20 cellular contexts compared by ENCODE assay signal in genomic region chr20:63577317-63577894, GRCh38. TPM values are rescaled to one million over a fixed set of nuclear protein-coding genes. Genes with fewer than 3 reads are reported as not detected.
DNase-seq lines count a peak whose midpoint lies in the region; ATAC-seq, FAIRE-seq and TF ChIP-seq lines count a peak whose summit lies in the region.
"Had no signal": no experiment of that assay in that cellular context is flagged by ENCODE, and none has a peak within 500 bp of the region (broad histone marks: within the 10 kb centered on the region; RNA-seq: fewer than 3 reads in every experiment).

No MANE protein-coding gene starts in this region.

- peaks cover 9% of the 10 kb centered on the region for H4K20me1 ChIP-seq in astrocyte (ENCODE audit: insufficient read depth, low read length)

- ATAC-seq in T-cell (replicated peaks in 1 of 4), result no peak
- no peak for ATAC-seq in GM21529 (IDR thresholded peaks at IDR 0.05; ENCODE audit: unreplicated experiment)
- ATAC-seq: activated CD8-positive, alpha-beta memory T cell treated with anti-CD3 and anti-CD28 coated beads, Interleukin-2, amount 10 ng/mL, durations not matched to agents 7 days and 5 days; HCT116; stimulated activated naive B cell treated with anti-CD40 and anti-IgM and Interleukin-4, amounts not matched to agents 10 μg/mL and 1 μg/mL and 100 μg/mL, for 72 hours had no signal

- H3K9me3 Mint-ChIP-seq in astrocyte (ENCODE audit: unreplicated experiment), result no peaks in the 10 kb centered on the region
- H3K9me3 Mint-ChIP-seq in T-cell, result no peaks in the 10 kb centered on the region
- H3K9me3 Mint-ChIP-seq: activated B cell treated with CpG ODN at 0.5 μM for 24 hours; stimulated activated naive B cell treated with anti-CD40 and anti-IgM and Interleukin-4, amounts not matched to agents 10 μg/mL and 1 μg/mL and 100 μg/mL, for 72 hours had no signal

- H3K9ac ChIP-seq in astrocyte (ENCODE audit: low read length) (no peak overlapping the region), kidney (ENCODE audit: low read length in 2 of 2) (no peak overlapping the region)

- no peak overlapping the region for H3K4me3 ChIP-seq in astrocyte (ENCODE audit: insufficient read depth, low read depth, low read length)
- no peak overlapping the region for H3K4me3 ChIP-seq in kidney (ENCODE audit: low read length in 2 of 2)
- H3K4me3 ChIP-seq: ascending aorta, vagina had no signal

- H3K36me3 Mint-ChIP-seq in astrocyte (ENCODE audit: low read depth, unreplicated experiment) (no peaks in the 10 kb centered on the region), T-cell (no peaks in the 10 kb centered on the region)
- H3K36me3 Mint-ChIP-seq: activated CD8-positive, alpha-beta memory T cell treated with anti-CD3 and anti-CD28 coated beads, Interleukin-2, amount 10 ng/mL, durations not matched to agents 7 days and 5 days; stimulated activated naive B cell treated with anti-CD40 and anti-IgM and Interleukin-4, amounts not matched to agents 10 μg/mL and 1 μg/mL and 100 μg/mL, for 72 hours had no signal

- H3K27ac Mint-ChIP-seq in astrocyte (ENCODE audit: unreplicated experiment), result peak overlapping the region; percentile 72
- H3K27ac Mint-ChIP-seq in T-cell, result no peak overlapping the region
- H3K27ac Mint-ChIP-seq: activated B cell treated with CpG ODN at 0.5 μM for 24 hours; activated CD8-positive, alpha-beta memory T cell treated with anti-CD3 and anti-CD28 coated beads, Interleukin-2, amount 10 ng/mL, durations not matched to agents 7 days and 5 days; stimulated activated naive B cell treated with anti-CD40 and anti-IgM and Interleukin-4, amounts not matched to agents 10 μg/mL and 1 μg/mL and 100 μg/mL, for 72 hours had no signal

- H3K4me1 ChIP-seq in astrocyte (ENCODE audit: insufficient read depth, low read length), result peaks cover 21% of the 10 kb centered on the region
- peaks cover 0 to 10% of the 10 kb centered on the region in 2 donors for H3K4me1 ChIP-seq in kidney (ENCODE audit: control insufficient read depth in 1 of 2, insufficient read depth in 1 of 2, low read depth in 1 of 2, low read length in 2 of 2)

- H3K36me3 ChIP-seq in astrocyte (ENCODE audit: insufficient read depth, low read length), result no peaks in the 10 kb centered on the region
- no peaks in the 10 kb centered on the region for H3K36me3 ChIP-seq in kidney (ENCODE audit: control insufficient read depth in 1 of 2, insufficient read depth in 2 of 2, low read length in 2 of 2)
- H3K36me3 ChIP-seq: vagina had no signal

- peaks cover 7% of the 10 kb centered on the region for H3K27me3 ChIP-seq in astrocyte (ENCODE audit: insufficient read depth, low read length)
- H3K27me3 ChIP-seq: ascending aorta, vagina had no signal

- H3K4me2 ChIP-seq in astrocyte (ENCODE audit: low read length), result no peak overlapping the region

- H3K4me3 Mint-ChIP-seq in astrocyte (ENCODE audit: unreplicated experiment), result no peak overlapping the region
- H3K4me3 Mint-ChIP-seq in T-cell, result no peak overlapping the region
- H3K4me3 Mint-ChIP-seq: activated B cell treated with CpG ODN at 0.5 μM for 24 hours; activated CD8-positive, alpha-beta memory T cell treated with anti-CD3 and anti-CD28 coated beads, Interleukin-2, amount 10 ng/mL, durations not matched to agents 7 days and 5 days; stimulated activated naive B cell treated with anti-CD40 and anti-IgM and Interleukin-4, amounts not matched to agents 10 μg/mL and 1 μg/mL and 100 μg/mL, for 72 hours had no signal

- H3K79me2 ChIP-seq in astrocyte (ENCODE audit: insufficient read depth, low read length), result peaks cover 7% of the 10 kb centered on the region

- peaks cover 22% of the 10 kb centered on the region for H3K27me3 Mint-ChIP-seq in astrocyte (ENCODE audit: low read depth, unreplicated experiment)
- no peaks in the 10 kb centered on the region for H3K27me3 Mint-ChIP-seq in T-cell

- DNase-seq in Ammon's horn (ENCODE audit: low spot score) (peak; percentile 43), NCI-H1105 (lab: John Stamatoyannopoulos, UW) (peak; percentile 65), astrocyte (ENCODE audit: low read depth) (no peak), kidney (peak; percentile 83), T1000 (lab: John Stamatoyannopoulos, UW) (no peak), T-cell (no peak)
- DNase-seq in activated CD4-positive, alpha-beta T cell treated with anti-CD3 and anti-CD28 coated beads for 1 hour, result no peak
- DNase-seq: activated B cell treated with CpG ODN at 0.5 μM for 24 hours; activated CD8-positive, alpha-beta memory T cell treated with anti-CD3 and anti-CD28 coated beads, Interleukin-2, amount 10 ng/mL, durations not matched to agents 7 days and 5 days; activated gamma-delta T cell treated with Interleukin-2 at 50 U/mL for 16 hours; cortex of kidney; erythroblast; NCI-H524 treated with DMSO at 0.1 percent for 48 hours; stimulated activated naive B cell treated with anti-CD40 and anti-IgM and Interleukin-4, amounts not matched to agents 10 μg/mL and 1 μg/mL and 100 μg/mL, for 72 hours had no signal

- H3K9me3 ChIP-seq in astrocyte (ENCODE audit: insufficient read depth, low read depth, low read length), result no peaks in the 10 kb centered on the region
- no peaks in the 10 kb centered on the region for H3K9me3 ChIP-seq in kidney (ENCODE audit: control insufficient read depth in 1 of 2, low read length in 2 of 2)
- H3K9me3 ChIP-seq: ascending aorta, vagina had no signal

- POLR2A ChIA-PET in T-cell (lab: Charles Lee), result interaction anchor here in 1 of 2 donors (0.6 kb wide), 1 partner anchor 467 kb away, joined by 3 read pairs; no protein-coding TSS in a partner anchor

- no peak overlapping the region for H2AFZ ChIP-seq in astrocyte (ENCODE audit: low read depth, low read length)

- CTCF ChIA-PET in T-cell (lab: Charles Lee), result interaction anchor here in 1 of 2 donors (0.6 kb wide), 1 partner anchor 64 kb away, joined by 3 read pairs; no protein-coding TSS in a partner anchor

- H3K27ac ChIP-seq in astrocyte (ENCODE audit: low read depth, low read length) (no peak overlapping the region), kidney (ENCODE audit: low read depth in 2 of 2, low read length in 2 of 2) (no peak overlapping the region)
- H3K27ac ChIP-seq: ascending aorta, vagina had no signal

- FAIRE-seq in astrocyte (lab: Jason Lieb, UNC) (no peak), kidney (lab: Jason Lieb, UNC) (no peak)
- FAIRE-seq: keratinocyte had no signal

- H3K4me1 Mint-ChIP-seq in astrocyte (ENCODE audit: low read depth, unreplicated experiment) (no peaks in the 10 kb centered on the region), T-cell (peaks cover 7 to 8% (median 7%) of the 10 kb centered on the region in 3 donors)
- H3K4me1 Mint-ChIP-seq: activated CD8-positive, alpha-beta memory T cell treated with anti-CD3 and anti-CD28 coated beads, Interleukin-2, amount 10 ng/mL, durations not matched to agents 7 days and 5 days had no signal

- TF ChIP-seq CTCF in astrocyte (IDR thresholded peaks at IDR 0.05; ENCODE audit: insufficient read depth, low read depth, low read length), result no peak
- TF ChIP-seq CTCF in kidney (IDR thresholded peaks at IDR 0.05; ENCODE audit: borderline replicate concordance, extremely low read depth, insufficient read depth), result no peak

- intact Hi-C loops in kidney (cut with DNase I), result no loop called here

RNA-seq across cellular contexts. Expression of gene HELZ2, which starts 3.4 kb away (rescaled TPM):
- total RNA-seq in astrocyte (188 and 200 TPM in 2 replicates), kidney (40.7 TPM), T-cell (10 to 100 TPM; 31.6 to 73.0 (median 43.5) TPM)
- 3.2 TPM for polyA plus RNA-seq in kidney (ENCODE audit: insufficient read depth, low read depth, low replicate concordance)

RNA-seq across cellular contexts. Expression of gene FNDC11, which starts 23.4 kb away (rescaled TPM):
- 0.19 and 0.20 TPM in 2 replicates for total RNA-seq in astrocyte
- 1.6 TPM for total RNA-seq in kidney
- polyA plus RNA-seq in kidney (ENCODE audit: insufficient read depth, low read depth, low replicate concordance), result 0.47 TPM
- 1 to 10 TPM in 2 of 5 donors, under 1 TPM in 3; 0.38 to 1.8 (median 0.70) TPM for total RNA-seq in T-cell
- total RNA-seq: ascending aorta, vagina had no signal

RNA-seq across cellular contexts. Expression of gene SRMS, which starts 29.9 kb away (rescaled TPM):
- 0.14 TPM in 1 of 2 replicates, not detected in the other for total RNA-seq in astrocyte
- total RNA-seq in kidney, result 0.38 TPM
- not detected for polyA plus RNA-seq in kidney (ENCODE audit: insufficient read depth, low read depth, low replicate concordance)
- not detected for total RNA-seq in T-cell
- total RNA-seq: activated CD8-positive, alpha-beta memory T cell treated with anti-CD3 and anti-CD28 coated beads, Interleukin-2, amount 10 ng/mL, durations not matched to agents 7 days and 5 days; ascending aorta; osteocyte; vagina had no signal

RNA-seq across cellular contexts. Expression of gene PTK6, which starts 40.2 kb away (rescaled TPM):
- total RNA-seq in astrocyte (0.18 TPM in 1 of 2 replicates, not detected in the other), kidney (1.1 TPM), T-cell (under 1 TPM; 0.15 to 0.47 (median 0.23) TPM)
- 0.26 TPM for polyA plus RNA-seq in kidney (ENCODE audit: insufficient read depth, low read depth, low replicate concordance)
- total RNA-seq: ascending aorta had no signal

RNA-seq across cellular contexts. Expression of gene GMEB2, which starts 49.5 kb away (rescaled TPM):
- 10.7 and 11.7 TPM in 2 replicates for total RNA-seq in astrocyte
- total RNA-seq in kidney, result 13.4 TPM
- 6.1 TPM for polyA plus RNA-seq in kidney (ENCODE audit: insufficient read depth, low read depth, low replicate concordance)
- 10 to 100 TPM; 20.7 to 30.3 (median 29.0) TPM for total RNA-seq in T-cell

Comparison
In these comparisons a context has a peak if more than half of its experiments do, and no peak if none do; other contexts are left out.
1. DNase-seq: peak in Ammon's horn (single experiment), NCI-H1105 (single experiment) and kidney (single experiment); none in astrocyte (single experiment), activated CD4-positive, alpha-beta T cell treated with anti-CD3 and anti-CD28 coated beads for 1 hour (single experiment), T1000 (single experiment) and T-cell (0 of 34).